In genomic region chr11:19864141-19865120, GRCh38 we compare ENCODE assay signal across 1 cellular context.
TF ChIP-seq lines count a peak whose summit lies in the region.

No MANE protein-coding gene starts in this region.

TF ChIP-seq in GM23338, 12 proteins besides CTCF, POLR2A, EP300 and RAD21 (continued from another document):
- TF ChIP-seq ZNF462 (CRISPR knock-in tag; IDR thresholded peaks at IDR 0.05) = no peak
- no peak for TF ChIP-seq STAT1 (IDR thresholded peaks at IDR 0.05; ENCODE audit: unreplicated experiment)
- TF ChIP-seq CREB1 (CRISPR knock-in tag; IDR thresholded peaks at IDR 0.05; ENCODE audit: low read depth) = no peak
TF ChIP-seq in GM23338: peak in this region for 0.
